1 cellular context compared by ENCODE assay signal in the genomic region with DNA sequence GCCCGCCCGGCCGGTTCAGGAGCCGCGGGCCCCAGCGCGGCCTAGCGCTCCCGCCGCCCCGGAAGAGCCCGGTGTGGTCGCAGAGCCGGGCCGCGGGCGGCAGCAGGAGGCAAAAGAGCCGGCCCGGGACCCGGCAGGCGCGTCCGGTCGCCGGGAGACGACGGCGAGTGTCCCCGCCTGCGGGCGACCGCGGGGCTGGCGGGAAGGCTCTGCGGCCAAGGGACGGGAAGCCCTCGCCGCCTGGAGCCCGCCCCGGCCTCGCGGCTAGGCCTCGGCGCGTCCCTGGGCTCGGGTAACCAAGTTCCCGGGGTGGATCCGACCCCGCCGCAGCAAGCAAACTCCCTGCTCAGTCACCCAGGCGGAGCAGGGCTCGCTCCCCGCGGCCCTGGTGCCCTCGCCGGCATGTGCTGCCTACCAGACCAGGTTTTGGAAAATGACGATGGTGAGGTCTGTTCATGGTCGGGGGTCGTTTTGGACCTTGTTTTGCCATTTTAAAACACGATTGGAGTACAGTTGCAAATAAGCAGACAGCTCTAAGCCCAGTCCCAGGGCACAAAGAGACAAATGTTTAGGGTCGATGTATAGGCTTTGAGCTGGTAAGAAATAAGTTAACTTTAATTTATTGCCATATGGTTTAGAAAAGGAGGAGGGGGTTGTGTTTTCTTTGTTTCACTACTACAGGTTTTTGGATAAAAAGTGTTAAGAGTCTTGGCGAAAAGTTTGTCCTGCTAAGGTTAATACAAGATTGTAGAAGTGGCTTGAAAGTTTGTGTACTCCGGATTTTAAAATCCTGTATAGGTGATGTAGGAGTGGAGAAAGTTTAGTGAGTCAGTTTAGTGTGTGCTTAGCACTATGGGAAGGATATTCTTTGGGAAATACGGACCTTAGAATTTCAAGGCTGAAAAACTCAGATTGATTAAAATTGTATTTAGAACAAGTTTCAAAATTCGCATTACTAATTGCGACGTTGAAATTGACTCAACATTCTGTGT.
TF ChIP-seq lines count a peak whose summit lies in the region.

No MANE protein-coding gene starts in this region.

TF ChIP-seq in WTC11, 78 proteins besides CTCF, POLR2A, EP300 and RAD21 (continued from another document):
- TF ChIP-seq, protein P1, sequence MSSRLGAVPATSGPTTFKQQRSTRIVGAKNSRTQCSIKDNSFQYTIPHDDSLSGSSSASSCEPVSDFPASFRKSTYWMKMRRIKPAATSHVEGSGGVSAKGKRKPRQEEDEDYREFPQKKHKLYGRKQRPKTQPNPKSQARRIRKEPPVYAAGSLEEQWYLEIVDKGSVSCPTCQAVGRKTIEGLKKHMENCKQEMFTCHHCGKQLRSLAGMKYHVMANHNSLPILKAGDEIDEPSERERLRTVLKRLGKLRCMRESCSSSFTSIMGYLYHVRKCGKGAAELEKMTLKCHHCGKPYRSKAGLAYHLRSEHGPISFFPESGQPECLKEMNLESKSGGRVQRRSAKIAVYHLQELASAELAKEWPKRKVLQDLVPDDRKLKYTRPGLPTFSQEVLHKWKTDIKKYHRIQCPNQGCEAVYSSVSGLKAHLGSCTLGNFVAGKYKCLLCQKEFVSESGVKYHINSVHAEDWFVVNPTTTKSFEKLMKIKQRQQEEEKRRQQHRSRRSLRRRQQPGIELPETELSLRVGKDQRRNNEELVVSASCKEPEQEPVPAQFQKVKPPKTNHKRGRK (CRISPR knock-in tag; IDR thresholded peaks at IDR 0.05; ENCODE audit: borderline replicate concordance) = no peak
- no peak for TF ChIP-seq GTF2I (CRISPR knock-in tag; conservative IDR thresholded peaks at IDR 0.05)
- TF ChIP-seq TEAD4 (CRISPR knock-in tag; IDR thresholded peaks at IDR 0.05) = no peak
- TF ChIP-seq NR2C2 (CRISPR knock-in tag; IDR thresholded peaks at IDR 0.05) = no peak
- no peak for TF ChIP-seq IRF2 (CRISPR knock-in tag; IDR thresholded peaks at IDR 0.05; ENCODE audit: borderline replicate concordance, low read depth)
- TF ChIP-seq, protein P2, sequence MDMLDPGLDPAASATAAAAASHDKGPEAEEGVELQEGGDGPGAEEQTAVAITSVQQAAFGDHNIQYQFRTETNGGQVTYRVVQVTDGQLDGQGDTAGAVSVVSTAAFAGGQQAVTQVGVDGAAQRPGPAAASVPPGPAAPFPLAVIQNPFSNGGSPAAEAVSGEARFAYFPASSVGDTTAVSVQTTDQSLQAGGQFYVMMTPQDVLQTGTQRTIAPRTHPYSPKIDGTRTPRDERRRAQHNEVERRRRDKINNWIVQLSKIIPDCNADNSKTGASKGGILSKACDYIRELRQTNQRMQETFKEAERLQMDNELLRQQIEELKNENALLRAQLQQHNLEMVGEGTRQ (CRISPR knock-in tag; IDR thresholded peaks at IDR 0.05) = no peak
- TF ChIP-seq, protein P3, sequence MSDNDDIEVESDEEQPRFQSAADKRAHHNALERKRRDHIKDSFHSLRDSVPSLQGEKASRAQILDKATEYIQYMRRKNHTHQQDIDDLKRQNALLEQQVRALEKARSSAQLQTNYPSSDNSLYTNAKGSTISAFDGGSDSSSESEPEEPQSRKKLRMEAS (CRISPR knock-in tag; IDR thresholded peaks at IDR 0.05) = no peak
